Comparison of ENCODE assay signal across 11 cellular contexts in the genomic region with DNA sequence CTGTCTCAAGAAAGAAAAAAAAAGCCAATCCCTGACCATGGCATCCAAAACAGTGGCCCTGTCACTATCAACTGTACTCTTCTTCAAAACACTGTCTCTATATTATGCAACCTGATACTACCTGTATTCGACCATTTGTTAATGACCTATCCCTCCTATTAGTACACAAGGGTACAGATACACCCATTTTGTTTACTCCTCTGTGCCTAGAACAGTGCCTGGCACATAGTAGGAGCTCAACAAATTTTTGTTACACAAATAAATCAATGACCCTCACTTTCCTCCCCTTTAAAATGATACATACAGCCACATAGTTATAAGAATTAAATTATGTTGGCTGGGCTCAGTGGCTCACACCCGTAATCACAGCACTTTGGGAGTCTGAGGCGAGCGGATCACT.
"Had no signal": no experiment of that assay in that cellular context is flagged by ENCODE, and none has a peak within 500 bp of the region (broad histone marks: within the 10 kb centered on the region; RNA-seq: fewer than 3 reads in every experiment).

No MANE protein-coding gene starts in this region.

- H3K4me3 Mint-ChIP-seq: GM23338, H9, HFFc6 had no signal

- H3K36me3 ChIP-seq: HAP-1 had no signal

- H3K4me2 ChIP-seq: GM23338 had no signal

- H3K27ac Mint-ChIP-seq: GM23338, H9, HFFc6 had no signal

- H3K27ac ChIP-seq: GM23248 had no signal

- DNase-seq: GM23248, GOT3, H7, H9, HCEC 1CT, HFFc6 had no signal

- FAIRE-seq: H1, H54 had no signal

- H3K9me3 ChIP-seq: HAP-1 had no signal

- H3K4me3 ChIP-seq: GM23248, GM23338, HAP-1 had no signal

- H3K9me3 Mint-ChIP-seq: GM23338, HFFc6 had no signal

- H3K4me1 ChIP-seq: HAP-1 had no signal

- H3K9ac ChIP-seq: GM23248 had no signal

- ATAC-seq: HCT116 had no signal

- H2AFZ ChIP-seq: GM23248 had no signal
